Comparison of ENCODE assay signal across 8 cellular contexts in genomic region chr16:2520097-2520783, GRCh38. TPM values are rescaled to one million over a fixed set of nuclear protein-coding genes. Genes with fewer than 3 reads are reported as not detected.
DNase-seq lines count a peak whose midpoint lies in the region; ATAC-seq and TF ChIP-seq lines count a peak whose summit lies in the region.

TSS of gene AMDHD2 (plus strand) at chr16:2520371. CDS start at chr16:2520459, 88 bp downstream.

- H2AFZ ChIP-seq in GM23338, result no peak within 1 kb of the TSS

- DNase-seq in CD4-positive, alpha-beta T cell, result peak; percentile 80 to 90 (median 86)
- peak; percentile 97 for DNase-seq in GM23338 (ENCODE audit: low spot score)
- DNase-seq in NCI-H1436 (lab: John Stamatoyannopoulos, UW), result peak; percentile 88
- DNase-seq in adrenal gland, result peak; percentile 92 to 97 (median 94)
- DNase-seq in heart right ventricle, result peak; percentile 92 to 93
- peak; percentile 97 for DNase-seq in posterior vena cava (ENCODE audit: low spot score)
- DNase-seq in transverse colon, result peak; percentile 92

- no peak for TF ChIP-seq CTCF in CD4-positive, alpha-beta T cell (IDR thresholded peaks at IDR 0.05)
- TF ChIP-seq CTCF in GM23338 (conservative IDR thresholded peaks at IDR 0.05; ENCODE audit: low read depth in 2 of 2) (no peak), adrenal gland (IDR thresholded peaks at IDR 0.05) (no peak), heart right ventricle (IDR thresholded peaks at IDR 0.05) (no peak), transverse colon (IDR thresholded peaks at IDR 0.05) (no peak)

- intact Hi-C loops in CD4-positive, alpha-beta T cell (cut with DNase I, micrococcal nuclease), result loop anchor here (1.0 to 2.0 kb wide), 2 partner anchors 12 to 17 kb away; no protein-coding TSS in a partner anchor
- intact Hi-C loops in T-helper 1 cell treated with Interleukin-12 subunit alpha and Interleukin-12 subunit beta and Interleukin-4 antibody, amounts not matched to agents 30 ng/mL and 1 ng/mL, for 36 hours (cut with micrococcal nuclease), result loop anchor here (1.0 kb wide), 1 partner anchor 12 kb away; no protein-coding TSS in a partner anchor
- intact Hi-C loops in adrenal gland (cut with DNase I), result no loop called here
- intact Hi-C loops in heart right ventricle (cut with DNase I), result no loop called here
- intact Hi-C loops in posterior vena cava (cut with DNase I), result loop anchor here in 1 of 2 donors (10.0 kb wide), 1 partner anchor 315 kb away; the partner anchor contains the start of gene MLST8
- intact Hi-C loops in transverse colon (cut with DNase I; ENCODE audit: low total_unique reads), result no loop called here

- H3K4me3 ChIP-seq in GM23338, result peak within 1 kb of the TSS; percentile 71
- H3K4me3 ChIP-seq in adrenal gland, result peak within 1 kb of the TSS in 3 of 4 donors; percentile 39 to 89 (median 73)
- H3K4me3 ChIP-seq in heart right ventricle, result peak within 1 kb of the TSS; percentile 34 to 74 (median 62)
- H3K4me3 ChIP-seq in transverse colon, result peak within 1 kb of the TSS; percentile 72 to 78 (median 74)

- peak; percentile 52 to 85 for TF ChIP-seq POLR2A in adrenal gland (IDR thresholded peaks at IDR 0.05)
- TF ChIP-seq POLR2A in transverse colon (IDR thresholded peaks at IDR 0.05), result peak; percentile 63

- CTCF ChIA-PET in CD4-positive, alpha-beta T cell (lab: Charles Lee), result interaction anchor here (0.6 to 1.6 kb wide), 3 partner anchors 11 to 180 kb away, joined by 3 to 5 read pairs (median 4); partner anchors contain the start of genes ABCA3, CEMP1 and PDPK1

- H3F3A ChIP-seq in GM23338 (replicated peaks; ENCODE audit: low read depth), result peaks cover 19% of the 10 kb centered on the region; the same call in 1 of the 2 replicates

- H3K36me3 ChIP-seq in GM23338 (ENCODE audit: insufficient read depth) (no peaks in the 10 kb centered on the region; the same call in 1 of the 2 replicates), adrenal gland (replicated peaks in 1 of 2) (peaks cover 0 to 30% of the 10 kb centered on the region in 2 donors), heart right ventricle (peaks cover 0 to 47% (median 5%) of the 10 kb centered on the region in 9 donors), transverse colon (no peaks in the 10 kb centered on the region)

- peaks cover 52% of the 10 kb centered on the region for H3K79me2 ChIP-seq in GM23338 (replicated peaks; ENCODE audit: insufficient read depth)

- H3K4me3 Mint-ChIP-seq in CD4-positive, alpha-beta T cell, result peak within 1 kb of the TSS; percentile 98
- H3K4me3 Mint-ChIP-seq in GM23338, result peak within 1 kb of the TSS; percentile 82

- peak within 1 kb of the TSS; percentile 100 for H3K27ac Mint-ChIP-seq in CD4-positive, alpha-beta T cell
- peak within 1 kb of the TSS; percentile 93 for H3K27ac Mint-ChIP-seq in GM23338

- peaks cover 27% of the 10 kb centered on the region for H4K20me1 ChIP-seq in GM23338 (replicated peaks; ENCODE audit: insufficient read depth)

- ATAC-seq in CD4-positive, alpha-beta T cell (ENCODE audit: poor library complexity), result peak; percentile 69
- ATAC-seq in GM23338 (peak; percentile 47), heart right ventricle (peak; percentile 78 to 90 (median 86))

- no peaks in the 10 kb centered on the region for H3K9me2 ChIP-seq in GM23338 (ENCODE audit: insufficient read depth)

- H3K36me3 Mint-ChIP-seq in CD4-positive, alpha-beta T cell (ENCODE audit: low read depth), result peaks cover 80% of the 10 kb centered on the region
- H3K36me3 Mint-ChIP-seq in GM23338 (ENCODE audit: low read depth), result peaks cover 33% of the 10 kb centered on the region

- peak within 1 kb of the TSS; percentile 79 for H3K27ac ChIP-seq in CD4-positive, alpha-beta T cell (ENCODE audit: low read depth, low read length)
- H3K27ac ChIP-seq in GM23338 (ENCODE audit: low read depth) (0 out of 2 replicates have a peak within 1 kb of the TSS, but pooled peaks have one; percentile 45), adrenal gland (peak within 1 kb of the TSS; percentile 25 to 99 (median 96)), heart right ventricle (peak within 1 kb of the TSS in 9 of 10 donors; percentile 66 to 91 (median 83)), transverse colon (peak within 1 kb of the TSS; percentile 96 to 99 (median 98))

- POLR2A ChIA-PET in CD4-positive, alpha-beta T cell (lab: Charles Lee), result interaction anchor here (0.5 to 4.0 kb wide), 16 partner anchors 12 to 693 kb away, joined by 3 to 135 read pairs (median 4); partner anchors contain the start of genes CCNF, CEMP1, ECI1 and KCTD5

- H3K4me1 Mint-ChIP-seq in CD4-positive, alpha-beta T cell (ENCODE audit: low read depth), result peaks cover 71% of the 10 kb centered on the region
- peaks cover 38% of the 10 kb centered on the region for H3K4me1 Mint-ChIP-seq in GM23338

- H3K27me3 ChIP-seq in CD4-positive, alpha-beta T cell (ENCODE audit: control insufficient read depth, insufficient read depth, low read length), result no peaks in the 10 kb centered on the region
- H3K27me3 ChIP-seq in GM23338 (ENCODE audit: insufficient read depth) (no peaks in the 10 kb centered on the region), adrenal gland (no peaks in the 10 kb centered on the region), heart right ventricle (no peaks in the 10 kb centered on the region), transverse colon (no peaks in the 10 kb centered on the region)

- no peaks in the 10 kb centered on the region for H3K9me3 Mint-ChIP-seq in CD4-positive, alpha-beta T cell
- H3K9me3 Mint-ChIP-seq in GM23338, result no peaks in the 10 kb centered on the region; the same call in 2 of the 3 replicates

- H3K27me3 Mint-ChIP-seq in CD4-positive, alpha-beta T cell, result peaks cover 6% of the 10 kb centered on the region
- H3K27me3 Mint-ChIP-seq in GM23338 (ENCODE audit: insufficient read depth, low read depth, poor library complexity), result peaks cover 19% of the 10 kb centered on the region

- no peak for TF ChIP-seq EP300 in transverse colon (IDR thresholded peaks at IDR 0.05; ENCODE audit: low read depth)

- H3K9me3 ChIP-seq in CD4-positive, alpha-beta T cell (ENCODE audit: control insufficient read depth, low read length), result no peaks in the 10 kb centered on the region
- H3K9me3 ChIP-seq in adrenal gland (replicated peaks in 1 of 3) (no peaks in the 10 kb centered on the region), heart right ventricle (no peaks in the 10 kb centered on the region), transverse colon (no peaks in the 10 kb centered on the region)

- WGBS in adrenal gland, 4 donors, result 0 to 1% (median 0%) methylated on average over 1 to 83 of the region's 83 CpGs
- WGBS in heart right ventricle, 2 donors, result 1% methylated on average over 63 to 83 of the region's 83 CpGs
- 1% methylated on average over 27 of the region's 83 CpGs; no CpG with 5 or more reads in 1 of the 2 donors for WGBS in transverse colon (ENCODE audit: low coverage in 1 of 2), 2 donors

- H3K4me1 ChIP-seq in GM23338 (ENCODE audit: insufficient read depth), result peaks cover 4% of the 10 kb centered on the region; the same call in 1 of the 2 replicates
- peaks cover 45 to 55% of the 10 kb centered on the region in 2 donors for H3K4me1 ChIP-seq in adrenal gland (replicated peaks in 1 of 2)
- peaks cover 46 to 61% (median 56%) of the 10 kb centered on the region in 9 donors for H3K4me1 ChIP-seq in heart right ventricle
- H3K4me1 ChIP-seq in transverse colon, result peaks cover 43 to 74% (median 71%) of the 10 kb centered on the region in 4 donors

- H3K4me2 ChIP-seq in GM23338, result peak within 1 kb of the TSS; percentile 84

- in situ Hi-C loops in transverse colon (cut with MboI; ENCODE audit: low pct_ligation_motif_present in 1 of 4, low pct_unique_long_range_greater_than_20kb in 1 of 4, low sequenced_read_pairs in 3 of 4), result no loop called here

TF ChIP-seq in GM23338, 12 proteins besides CTCF, POLR2A, EP300 and RAD21:
- TF ChIP-seq CREB1 (CRISPR knock-in tag; IDR thresholded peaks at IDR 0.05; ENCODE audit: low read depth) (peak; percentile 75), EZH2phosphoT487 (IDR thresholded peaks at IDR 0.05; ENCODE audit: unreplicated experiment) (no peak), POLR2AphosphoS5 (IDR thresholded peaks at IDR 0.05; ENCODE audit: low read depth) (peak; percentile 74), ETS1 (IDR thresholded peaks at IDR 0.05) (0 out of 2 replicates have a peak, but pooled peaks have one; percentile 32)

RNA-seq across cellular contexts. Expression of gene AMDHD2, which starts in this region (rescaled TPM):
- total RNA-seq in CD4-positive, alpha-beta T cell, result 100 to 1,000 TPM; 171 to 177 TPM
- total RNA-seq in GM23338 (2014; rRNA removed; shearing (Covaris generic)), result 62.1 and 68.1 TPM in 2 replicates
- 12.2 and 20.2 TPM in 2 replicates for polyA plus RNA-seq in GM23338 (2016; fragmentation: Nextera tagmentation; extraction: Ambion mirVana)
- total RNA-seq in T-helper 1 cell treated with Interleukin-12 subunit alpha and Interleukin-12 subunit beta and Interleukin-4 antibody, amounts not matched to agents 30 ng/mL and 1 ng/mL, for 36 hours, result 54.0 and 63.5 TPM in 2 replicates
- 100 to 1,000 TPM in 1 of 8 donors, 10 to 100 TPM in 7; 21.9 to 131 (median 68.7) TPM for total RNA-seq in adrenal gland
- polyA plus RNA-seq in adrenal gland, result 100 to 1,000 TPM in 1 of 3 donors, 10 to 100 TPM in 1, 1 to 10 TPM in 1; 3.1 to 131 (median 54.6) TPM
- total RNA-seq in heart right ventricle, result 10 to 100 TPM in 5 of 10 donors, 1 to 10 TPM in 5; 7.1 to 20.1 (median 9.4) TPM
- polyA plus RNA-seq in heart right ventricle, result 10 to 100 TPM; 12.2 to 20.8 TPM
- 10 to 100 TPM; 25.5 to 34.3 TPM for total RNA-seq in posterior vena cava
- 100 to 1,000 TPM in 1 of 4 donors, 10 to 100 TPM in 3; 30.2 to 115 (median 52.4) TPM for total RNA-seq in transverse colon

Comparison
In these comparisons a context has a peak if more than half of its experiments do, and no peak if none do; other contexts are left out.
1. Peak in every context shown above with its lines: DNase-seq, ATAC-seq, H3K4me3 ChIP-seq and H3K27ac ChIP-seq.
2. H3K27ac ChIP-seq: peak in every context shown above with its lines; median percentile 98 in transverse colon; 96 in adrenal gland; 83 in heart right ventricle; 79 in CD4-positive, alpha-beta T cell; 45 in GM23338.
3. intact Hi-C loops: an anchor here in CD4-positive, alpha-beta T cell (1.0 to 2.0 kb wide) and T-helper 1 cell treated with Interleukin-12 subunit alpha and Interleukin-12 subunit beta and Interleukin-4 antibody, amounts not matched to agents 30 ng/mL and 1 ng/mL, for 36 hours (1.0 kb wide); none called in adrenal gland, heart right ventricle and transverse colon.